ENCODE assay signal across 1 cellular context in genomic region chr9:4792572-4793411, GRCh38.
TF ChIP-seq lines count a peak whose summit lies in the region.

RCL1 (plus strand) TSS chr9:4792944; CDS start chr9:4793092, 148 bp downstream.

TF ChIP-seq in HepG2, 621 proteins besides CTCF, POLR2A, EP300 and RAD21 (continued from another document):
- TF ChIP-seq HIC2 (CRISPR knock-in tag; IDR thresholded peaks at IDR 0.05; ENCODE audit: low read depth) (0 out of 2 replicates have a peak, but pooled peaks have one; percentile 17), ZNF501 (CRISPR knock-in tag; IDR thresholded peaks at IDR 0.05) (peak; percentile 89), PHF20 (CRISPR knock-in tag; IDR thresholded peaks at IDR 0.05) (no peak; the same call in 1 of the 2 replicates), ZFX (CRISPR knock-in tag; IDR thresholded peaks at IDR 0.05; ENCODE audit: low read depth) (peak; percentile 71), ZNF687 (CRISPR knock-in tag; IDR thresholded peaks at IDR 0.05) (peak; percentile 97), MLXIP (CRISPR knock-in tag; IDR thresholded peaks at IDR 0.05; ENCODE audit: borderline replicate concordance) (peak; percentile 44; the same call in 1 of the 2 replicates), ZFP62 (CRISPR knock-in tag; IDR thresholded peaks at IDR 0.05) (no peak), ZNF337 (CRISPR knock-in tag; IDR thresholded peaks at IDR 0.05; ENCODE audit: borderline replicate concordance, low read depth) (no peak), ZNF660 (CRISPR knock-in tag; IDR thresholded peaks at IDR 0.05; ENCODE audit: borderline replicate concordance, low read depth) (no peak), ZBTB10 (CRISPR knock-in tag; IDR thresholded peaks at IDR 0.05; ENCODE audit: borderline replicate concordance) (no peak), ZMYM2 (CRISPR knock-in tag; IDR thresholded peaks at IDR 0.05) (peak; percentile 84)
